In genomic region chr2:16044946-16045456, GRCh38 we compare ENCODE assay signal across 22 cellular contexts.
"Had no signal": no experiment of that assay in that cellular context is flagged by ENCODE, and none has a peak within 500 bp of the region (broad histone marks: within the 10 kb centered on the region; RNA-seq: fewer than 3 reads in every experiment).

No MANE protein-coding gene starts in this region.

- H3K27me3 ChIP-seq: SJCRH30 had no signal

- H3K4me3 ChIP-seq: SJCRH30, SK-N-MC had no signal

- DNase-seq: KBM-7, MM.1S, NCI-H1105, NCI-H1417, NCI-H146, NCI-H1694 treated with DMSO at 0.1 percent for 48 hours, NCI-H1930, NCI-H2081, NCI-H2107, NCI-H2227 treated with DMSO at 0.1 percent for 48 hours, NCI-H446, NCI-H510A, NCI-H524 treated with DMSO at 0.1 percent for 48 hours, NCI-H69, NCI-H774, PC-3, SHP77 treated with DMSO at 0.1 percent for 48 hours, SJCRH30 had no signal

- ATAC-seq: Panc1, PC-3, Right ventricle myocardium inferior had no signal

- H3K36me3 ChIP-seq: SJCRH30 had no signal

- H3K27ac ChIP-seq: RWPE1, SJCRH30, SK-N-MC had no signal
